Comparison of ENCODE assay signal across 16 cellular contexts in the genomic region with DNA sequence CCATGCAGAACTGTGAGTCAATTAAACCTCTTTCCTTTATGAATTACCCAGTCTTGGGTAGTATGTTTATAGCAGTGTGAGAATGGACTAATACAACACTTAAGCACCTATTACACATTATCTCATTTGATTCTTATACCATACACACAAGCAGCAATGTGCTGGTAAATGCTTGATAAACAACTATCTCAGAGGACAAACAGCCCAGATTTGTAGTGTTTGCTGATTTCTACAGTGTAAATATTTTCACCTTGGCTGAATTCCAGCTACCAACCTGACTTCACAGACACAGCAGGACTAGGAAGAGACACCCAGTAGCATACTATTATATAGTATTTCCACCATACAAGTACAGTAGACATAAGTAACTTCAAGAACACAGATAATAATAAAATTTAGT.
"Had no signal": no experiment of that assay in that cellular context is flagged by ENCODE, and none has a peak within 500 bp of the region (broad histone marks: within the 10 kb centered on the region; RNA-seq: fewer than 3 reads in every experiment).

No MANE protein-coding gene starts in this region.

- H3K27me3 Mint-ChIP-seq: activated CD4-positive, alpha-beta memory T cell treated with anti-CD3 and anti-CD28 coated beads, Interleukin-2, amount 10 ng/mL, durations not matched to agents 7 days and 5 days; activated CD4-positive, alpha-beta T cell treated with anti-CD3 and anti-CD28 coated beads for 36 hours; activated naive CD8-positive, alpha-beta T cell; stimulated activated naive CD8-positive, alpha-beta T cell treated with anti-CD3 and anti-CD28 coated beads, Interleukin-15, Interleukin-2, amounts not matched to agents 100 ng/mL and 50 ng/mL, for 24 hours had no signal

- H3K4me1 ChIP-seq: lower lobe of right lung, parathyroid adenoma, upper lobe of right lung had no signal

- H3K4me1 Mint-ChIP-seq: activated CD4-positive, alpha-beta memory T cell treated with anti-CD3 and anti-CD28 coated beads, Interleukin-2, amount 10 ng/mL, durations not matched to agents 7 days and 5 days; activated CD4-positive, alpha-beta T cell treated with anti-CD3 and anti-CD28 coated beads for 36 hours had no signal

- ATAC-seq: activated CD4-positive, alpha-beta T cell treated with anti-CD3 and anti-CD28 coated beads for 36 hours; upper lobe of right lung had no signal

- H3K36me3 Mint-ChIP-seq: activated naive CD8-positive, alpha-beta T cell had no signal

- H3K27me3 ChIP-seq: hepatocyte, upper lobe of right lung had no signal

- H3K4me2 ChIP-seq: hepatocyte had no signal

- H3K27ac Mint-ChIP-seq: activated CD4-positive, alpha-beta memory T cell treated with anti-CD3 and anti-CD28 coated beads, Interleukin-2, amount 10 ng/mL, durations not matched to agents 7 days and 5 days; activated CD4-positive, alpha-beta T cell treated with anti-CD3 and anti-CD28 coated beads for 36 hours; activated naive CD8-positive, alpha-beta T cell; stimulated activated naive CD8-positive, alpha-beta T cell treated with anti-CD3 and anti-CD28 coated beads, Interleukin-15, Interleukin-2, amounts not matched to agents 100 ng/mL and 50 ng/mL, for 24 hours had no signal

- H3K4me3 ChIP-seq: hepatocyte, lower lobe of right lung, upper lobe of right lung had no signal

- H3K79me2 ChIP-seq: hepatocyte, parathyroid adenoma had no signal

- H3K9me3 Mint-ChIP-seq: activated CD4-positive, alpha-beta memory T cell treated with anti-CD3 and anti-CD28 coated beads, Interleukin-2, amount 10 ng/mL, durations not matched to agents 7 days and 5 days had no signal

- H2AFZ ChIP-seq: hepatocyte, parathyroid adenoma had no signal

- H3K27ac ChIP-seq: hepatocyte, lower lobe of right lung, parathyroid adenoma, upper lobe of right lung, VCaP had no signal

- DNase-seq: activated CD4-positive, alpha-beta memory T cell treated with anti-CD3 and anti-CD28 coated beads, Interleukin-2, amount 10 ng/mL, durations not matched to agents 7 days and 5 days; activated CD4-positive, alpha-beta T cell treated with anti-CD3 and anti-CD28 coated beads for 36 hours; activated gamma-delta T cell; activated T-cell treated with anti-CD3 and anti-CD28 coated beads, Interleukin-2, amount 50 U/mL, for 48 hours; cerebellar nuclear complex; lower lobe of right lung; midbrain; retina; stimulated activated CD4-positive, alpha-beta T cell treated with anti-CD3 and anti-CD28 coated beads, Interleukin-15, amount 100 ng/mL, for 24 hours; stimulated activated CD4-positive, alpha-beta T cell treated with anti-CD3 and anti-CD28 coated beads, Interleukin-4, amount 100 ng/mL, for 24 hours; upper lobe of right lung had no signal

- H3K4me3 Mint-ChIP-seq: activated CD4-positive, alpha-beta memory T cell treated with anti-CD3 and anti-CD28 coated beads, Interleukin-2, amount 10 ng/mL, durations not matched to agents 7 days and 5 days; activated CD4-positive, alpha-beta T cell treated with anti-CD3 and anti-CD28 coated beads for 36 hours; activated naive CD8-positive, alpha-beta T cell; stimulated activated naive CD8-positive, alpha-beta T cell treated with anti-CD3 and anti-CD28 coated beads, Interleukin-15, Interleukin-2, amounts not matched to agents 100 ng/mL and 50 ng/mL, for 24 hours had no signal

- H3K9me3 ChIP-seq: lower lobe of right lung, upper lobe of right lung had no signal

- H3K36me3 ChIP-seq: lower lobe of right lung, upper lobe of right lung had no signal

- H3K9ac ChIP-seq: parathyroid adenoma had no signal
